ENCODE assay signal across 8 cellular contexts in the genomic region with DNA sequence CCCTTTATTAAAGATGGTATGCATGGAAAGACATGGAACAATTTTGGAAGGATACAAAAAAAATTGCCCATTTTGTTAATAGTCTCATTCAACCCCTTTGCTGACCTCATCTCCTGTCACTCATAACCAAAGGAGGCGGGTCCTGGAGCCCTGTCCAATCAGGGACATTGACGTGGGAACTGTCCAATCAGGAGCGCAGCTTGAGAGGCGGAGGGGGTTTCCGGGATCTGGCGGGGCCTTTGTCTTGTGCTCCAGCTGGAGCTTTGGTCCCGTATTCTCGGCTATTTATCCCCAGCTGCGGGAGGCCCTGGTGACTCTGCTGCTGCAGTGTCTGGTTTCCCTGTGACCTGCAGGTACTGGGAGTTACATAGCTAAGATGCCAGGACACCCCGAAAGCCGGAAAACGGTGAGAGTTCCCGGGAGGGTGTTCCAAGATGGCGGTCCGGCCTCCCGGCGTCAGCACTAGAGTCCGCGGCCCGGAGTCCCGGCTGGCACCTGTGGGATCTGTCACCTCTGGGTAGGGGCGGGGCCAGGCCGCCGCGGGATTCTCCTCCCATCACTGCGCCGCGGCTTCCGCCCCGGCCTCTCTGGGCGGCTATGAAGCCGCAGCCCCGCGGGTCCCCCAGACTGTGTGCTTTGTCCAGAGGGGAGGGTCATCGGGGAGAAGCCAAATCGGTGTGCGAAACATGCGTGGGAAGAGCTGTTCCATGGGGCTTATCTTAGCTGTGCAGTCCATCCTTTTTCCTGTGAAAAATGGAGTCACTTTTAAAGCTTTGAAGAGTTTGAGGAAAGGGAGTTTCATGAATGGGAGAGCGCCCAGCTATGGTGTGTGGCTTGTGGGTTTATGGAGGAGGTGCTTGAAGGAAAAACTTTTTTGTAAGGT. TPM values are rescaled to one million over a fixed set of nuclear protein-coding genes. Genes with fewer than 3 reads are reported as not detected.
DNase-seq lines count a peak whose midpoint lies in the region; ATAC-seq and TF ChIP-seq lines count a peak whose summit lies in the region.

Gene ZNF678, plus strand, starts transcription at position 238 of the 883 bp plus-strand sequence. CDS start 87,436 bp downstream, outside the sequence.

- CTCF ChIA-PET in activated B cell treated with CpG ODN at 0.5 μM for 24 hours (lab: Charles Lee) = interaction anchor here (3.1 kb wide), 1 partner anchor 21 kb away, joined by 16 read pairs; no protein-coding TSS in a partner anchor

- H3K4me3 Mint-ChIP-seq in activated B cell treated with CpG ODN at 0.5 μM for 24 hours = peak within 1 kb of the TSS; percentile 95

- no peak for TF ChIP-seq CTCF in activated B cell treated with CpG ODN at 0.5 μM for 24 hours (IDR thresholded peaks at IDR 0.05)

- H3K4me1 Mint-ChIP-seq in activated B cell treated with CpG ODN at 0.5 μM for 24 hours = peaks cover 48% of the 10 kb centered on the region

- H3K27ac Mint-ChIP-seq in activated B cell treated with CpG ODN at 0.5 μM for 24 hours = peak within 1 kb of the TSS; percentile 94

- peaks cover 11% of the 10 kb centered on the region for H3K36me3 Mint-ChIP-seq in activated B cell treated with CpG ODN at 0.5 μM for 24 hours (ENCODE audit: low read depth)

- ATAC-seq in GM19023 (IDR thresholded peaks at IDR 0.05; ENCODE audit: unreplicated experiment) (peak; percentile 97), HG03196 (IDR thresholded peaks at IDR 0.05; ENCODE audit: unreplicated experiment) (peak; percentile 96), activated B cell treated with CpG ODN at 0.5 μM for 24 hours (ENCODE audit: low read depth) (peak; percentile 89)

- POLR2A ChIA-PET in activated B cell treated with CpG ODN at 0.5 μM for 24 hours (lab: Charles Lee) = interaction anchor here (0.5 to 1.8 kb wide), 9 partner anchors 15 to 1595 kb away, joined by 3 to 6 read pairs (median 4); partner anchors contain the start of genes ARF1, JMJD4 and SNAP47

- peak; percentile 99 for DNase-seq in AG08396 (ENCODE audit: low spot score)
- peak; percentile 78 for DNase-seq in NCI-H226
- DNase-seq in activated B cell treated with CpG ODN at 0.5 μM for 24 hours = peak; percentile 77
- peak; percentile 84 for DNase-seq in central memory CD4-positive, alpha-beta T cell
- DNase-seq in inferior parietal cortex (ENCODE audit: extremely low spot score) = peak; percentile 98
- peak; percentile 81 for DNase-seq in smooth muscle cell of the brain vasculature (ENCODE audit: low read depth, low spot score)

- H3K9me3 Mint-ChIP-seq in activated B cell treated with CpG ODN at 0.5 μM for 24 hours = no peaks in the 10 kb centered on the region

- intact Hi-C loops in activated B cell treated with CpG ODN at 0.5 μM for 24 hours (cut with micrococcal nuclease) = loop anchor here (1.0 to 5.0 kb wide), 3 partner anchors 21 to 224 kb away; partner anchors contain the start of genes JMJD4 and SNAP47

- H3K27me3 Mint-ChIP-seq in activated B cell treated with CpG ODN at 0.5 μM for 24 hours = peaks cover 8% of the 10 kb centered on the region

RNA-seq across cellular contexts. Expression of gene ZNF678, which starts in this region (rescaled TPM):
- total RNA-seq in activated B cell treated with CpG ODN at 0.5 μM for 24 hours = 15.4 and 20.3 TPM in 2 replicates

Comparison
In these comparisons a context has a peak if more than half of its experiments do, and no peak if none do; other contexts are left out.
1. Peak in every context shown above with its lines: DNase-seq and ATAC-seq.